Comparison of ENCODE assay signal across 1 cellular context in the genomic region with DNA sequence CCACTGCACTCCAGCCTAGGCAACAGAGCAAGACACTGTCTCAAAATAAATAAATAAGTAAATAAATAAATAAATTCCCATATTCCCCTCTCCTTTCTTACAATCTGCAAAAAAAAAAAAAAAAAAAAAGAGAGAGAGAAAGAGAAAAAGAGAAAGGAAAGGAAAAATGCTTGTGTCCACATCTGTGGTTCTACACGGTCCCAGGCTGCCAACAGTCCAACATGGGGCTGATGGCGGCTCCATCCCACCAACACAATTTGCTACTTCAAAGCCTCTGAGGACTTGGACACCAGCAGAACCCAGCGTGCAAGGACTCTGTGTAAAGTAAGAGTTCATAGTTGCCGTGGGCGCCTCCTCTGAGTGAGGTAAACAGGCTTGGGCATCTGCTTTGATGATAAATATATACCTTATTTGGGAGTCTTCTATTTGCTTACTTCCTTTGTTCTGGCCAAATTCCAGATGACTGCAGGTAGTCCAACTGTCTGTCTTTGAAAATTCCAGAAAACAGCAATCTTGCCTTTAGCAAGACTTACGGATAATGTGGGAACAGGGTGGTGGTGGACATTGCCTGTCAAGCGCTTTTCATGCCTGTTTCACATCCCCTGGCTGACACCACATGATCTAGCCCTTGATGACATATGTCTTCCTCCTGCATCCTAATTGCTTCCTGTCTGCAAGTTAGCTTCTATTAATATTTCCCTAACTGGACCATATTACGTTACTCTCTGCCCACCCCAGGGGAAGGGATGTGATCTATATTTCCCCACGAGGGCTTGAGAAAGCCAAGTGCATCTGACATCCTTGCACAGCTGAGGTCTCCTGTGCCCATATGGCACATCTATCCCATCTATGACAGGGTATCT.
TF ChIP-seq lines count a peak whose summit lies in the region.

No MANE protein-coding gene starts in this region.

TF ChIP-seq in HepG2, 621 proteins besides CTCF, POLR2A, EP300 and RAD21 (continued from another document and continues in another):
- TF ChIP-seq, protein P1, sequence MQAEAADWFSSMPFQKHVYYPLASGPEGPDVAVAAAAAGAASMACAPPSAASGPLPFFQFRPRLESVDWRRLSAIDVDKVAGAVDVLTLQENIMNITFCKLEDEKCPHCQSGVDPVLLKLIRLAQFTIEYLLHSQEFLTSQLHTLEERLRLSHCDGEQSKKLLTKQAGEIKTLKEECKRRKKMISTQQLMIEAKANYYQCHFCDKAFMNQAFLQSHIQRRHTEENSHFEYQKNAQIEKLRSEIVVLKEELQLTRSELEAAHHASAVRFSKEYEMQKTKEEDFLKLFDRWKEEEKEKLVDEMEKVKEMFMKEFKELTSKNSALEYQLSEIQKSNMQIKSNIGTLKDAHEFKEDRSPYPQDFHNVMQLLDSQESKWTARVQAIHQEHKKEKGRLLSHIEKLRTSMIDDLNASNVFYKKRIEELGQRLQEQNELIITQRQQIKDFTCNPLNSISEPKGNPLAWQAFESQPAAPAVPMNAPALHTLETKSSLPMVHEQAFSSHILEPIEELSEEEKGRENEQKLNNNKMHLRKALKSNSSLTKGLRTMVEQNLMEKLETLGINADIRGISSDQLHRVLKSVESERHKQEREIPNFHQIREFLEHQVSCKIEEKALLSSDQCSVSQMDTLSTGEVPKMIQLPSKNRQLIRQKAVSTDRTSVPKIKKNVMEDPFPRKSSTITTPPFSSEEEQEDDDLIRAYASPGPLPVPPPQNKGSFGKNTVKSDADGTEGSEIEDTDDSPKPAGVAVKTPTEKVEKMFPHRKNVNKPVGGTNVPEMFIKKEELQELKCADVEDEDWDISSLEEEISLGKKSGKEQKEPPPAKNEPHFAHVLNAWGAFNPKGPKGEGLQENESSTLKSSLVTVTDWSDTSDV (CRISPR knock-in tag; IDR thresholded peaks at IDR 0.05): no peak
- TF ChIP-seq ZNF24 (IDR thresholded peaks at IDR 0.05) (no peak), ZNF749 (CRISPR knock-in tag; IDR thresholded peaks at IDR 0.05; ENCODE audit: borderline replicate concordance) (peak; percentile 28; the same call in 1 of the 2 replicates), ZNF44 (CRISPR knock-in tag; IDR thresholded peaks at IDR 0.05) (no peak), JDP2 (CRISPR knock-in tag; IDR thresholded peaks at IDR 0.05; ENCODE audit: borderline replicate concordance) (no peak), ZNF441 (CRISPR knock-in tag; IDR thresholded peaks at IDR 0.05; ENCODE audit: borderline replicate concordance) (peak; percentile 37; the same call in 1 of the 2 replicates), TCF7L2 (IDR thresholded peaks at IDR 0.05; ENCODE audit: low read depth, low read length) (peak; percentile 75; the same call in 1 of the 2 replicates), MIER2 (CRISPR knock-in tag; IDR thresholded peaks at IDR 0.05) (peak; percentile 75; the same call in 1 of the 2 replicates), KLF13 (CRISPR knock-in tag; IDR thresholded peaks at IDR 0.05) (no peak), FOXA3 (CRISPR knock-in tag; IDR thresholded peaks at IDR 0.05) (peak; percentile 88), EHMT2 (IDR thresholded peaks at IDR 0.05; ENCODE audit: borderline replicate concordance, low read depth, low read length) (peak; percentile 82), ZNF549 (CRISPR knock-in tag; IDR thresholded peaks at IDR 0.05) (no peak), MATR3 (CRISPR knock-in tag; IDR thresholded peaks at IDR 0.05) (no peak), ZFX (CRISPR knock-in tag; IDR thresholded peaks at IDR 0.05; ENCODE audit: low read depth) (peak; percentile 21; the same call in 1 of the 2 replicates), IKZF1 (IDR thresholded peaks at IDR 0.05) (no peak), ZNF253 (CRISPR knock-in tag; IDR thresholded peaks at IDR 0.05; ENCODE audit: borderline replicate concordance) (no peak), SNAPC2 (CRISPR knock-in tag; IDR thresholded peaks at IDR 0.05) (no peak), SIX4 (CRISPR knock-in tag; IDR thresholded peaks at IDR 0.05) (no peak), ZBTB1 (CRISPR knock-in tag; IDR thresholded peaks at IDR 0.05; ENCODE audit: borderline replicate concordance) (no peak), HOXA9 (CRISPR knock-in tag; IDR thresholded peaks at IDR 0.05; ENCODE audit: borderline replicate concordance) (no peak), ZNF34 (CRISPR knock-in tag; IDR thresholded peaks at IDR 0.05; ENCODE audit: borderline replicate concordance) (no peak), MEIS1 (CRISPR knock-in tag; IDR thresholded peaks at IDR 0.05; ENCODE audit: borderline replicate concordance) (peak; percentile 65; the same call in 1 of the 2 replicates), DNMT3B (CRISPR knock-in tag; conservative IDR thresholded peaks at IDR 0.05) (peak; percentile 57; the same call in 1 of the 2 replicates), ZSCAN20 (CRISPR knock-in tag; IDR thresholded peaks at IDR 0.05; ENCODE audit: borderline replicate concordance) (no peak), HIVEP1 (CRISPR knock-in tag; IDR thresholded peaks at IDR 0.05) (no peak), SRF (IDR thresholded peaks at IDR 0.05; ENCODE audit: low read depth, low read length) (peak; percentile 99), ZIK1 (CRISPR knock-in tag; IDR thresholded peaks at IDR 0.05; ENCODE audit: borderline replicate concordance, low read depth) (0 out of 2 replicates have a peak, but pooled peaks have one; percentile 45), MYNN (CRISPR knock-in tag; IDR thresholded peaks at IDR 0.05; ENCODE audit: low read depth) (0 out of 2 replicates have a peak, but pooled peaks have one; percentile 86), PLRG1 (conservative IDR thresholded peaks at IDR 0.05) (no peak), NFE2L2 (IDR thresholded peaks at IDR 0.05; ENCODE audit: low read length) (no peak), MAFF (IDR thresholded peaks at IDR 0.05; ENCODE audit: low read depth, low read length) (no peak), GFI1 (CRISPR knock-in tag; IDR thresholded peaks at IDR 0.05; ENCODE audit: borderline replicate concordance) (0 out of 2 replicates have a peak, but pooled peaks have one; percentile 52), ZNF20 (CRISPR knock-in tag; IDR thresholded peaks at IDR 0.05) (no peak)
- TF ChIP-seq, protein P2, sequence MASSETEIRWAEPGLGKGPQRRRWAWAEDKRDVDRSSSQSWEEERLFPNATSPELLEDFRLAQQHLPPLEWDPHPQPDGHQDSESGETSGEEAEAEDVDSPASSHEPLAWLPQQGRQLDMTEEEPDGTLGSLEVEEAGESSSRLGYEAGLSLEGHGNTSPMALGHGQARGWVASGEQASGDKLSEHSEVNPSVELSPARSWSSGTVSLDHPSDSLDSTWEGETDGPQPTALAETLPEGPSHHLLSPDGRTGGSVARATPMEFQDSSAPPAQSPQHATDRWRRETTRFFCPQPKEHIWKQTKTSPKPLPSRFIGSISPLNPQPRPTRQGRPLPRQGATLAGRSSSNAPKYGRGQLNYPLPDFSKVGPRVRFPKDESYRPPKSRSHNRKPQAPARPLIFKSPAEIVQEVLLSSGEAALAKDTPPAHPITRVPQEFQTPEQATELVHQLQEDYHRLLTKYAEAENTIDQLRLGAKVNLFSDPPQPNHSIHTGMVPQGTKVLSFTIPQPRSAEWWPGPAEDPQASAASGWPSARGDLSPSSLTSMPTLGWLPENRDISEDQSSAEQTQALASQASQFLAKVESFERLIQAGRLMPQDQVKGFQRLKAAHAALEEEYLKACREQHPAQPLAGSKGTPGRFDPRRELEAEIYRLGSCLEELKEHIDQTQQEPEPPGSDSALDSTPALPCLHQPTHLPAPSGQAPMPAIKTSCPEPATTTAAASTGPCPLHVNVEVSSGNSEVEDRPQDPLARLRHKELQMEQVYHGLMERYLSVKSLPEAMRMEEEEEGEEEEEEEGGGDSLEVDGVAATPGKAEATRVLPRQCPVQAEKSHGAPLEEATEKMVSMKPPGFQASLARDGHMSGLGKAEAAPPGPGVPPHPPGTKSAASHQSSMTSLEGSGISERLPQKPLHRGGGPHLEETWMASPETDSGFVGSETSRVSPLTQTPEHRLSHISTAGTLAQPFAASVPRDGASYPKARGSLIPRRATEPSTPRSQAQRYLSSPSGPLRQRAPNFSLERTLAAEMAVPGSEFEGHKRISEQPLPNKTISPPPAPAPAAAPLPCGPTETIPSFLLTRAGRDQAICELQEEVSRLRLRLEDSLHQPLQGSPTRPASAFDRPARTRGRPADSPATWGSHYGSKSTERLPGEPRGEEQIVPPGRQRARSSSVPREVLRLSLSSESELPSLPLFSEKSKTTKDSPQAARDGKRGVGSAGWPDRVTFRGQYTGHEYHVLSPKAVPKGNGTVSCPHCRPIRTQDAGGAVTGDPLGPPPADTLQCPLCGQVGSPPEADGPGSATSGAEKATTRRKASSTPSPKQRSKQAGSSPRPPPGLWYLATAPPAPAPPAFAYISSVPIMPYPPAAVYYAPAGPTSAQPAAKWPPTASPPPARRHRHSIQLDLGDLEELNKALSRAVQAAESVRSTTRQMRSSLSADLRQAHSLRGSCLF (CRISPR knock-in tag; IDR thresholded peaks at IDR 0.05; ENCODE audit: borderline replicate concordance): no peak
- TF ChIP-seq, protein P3, sequence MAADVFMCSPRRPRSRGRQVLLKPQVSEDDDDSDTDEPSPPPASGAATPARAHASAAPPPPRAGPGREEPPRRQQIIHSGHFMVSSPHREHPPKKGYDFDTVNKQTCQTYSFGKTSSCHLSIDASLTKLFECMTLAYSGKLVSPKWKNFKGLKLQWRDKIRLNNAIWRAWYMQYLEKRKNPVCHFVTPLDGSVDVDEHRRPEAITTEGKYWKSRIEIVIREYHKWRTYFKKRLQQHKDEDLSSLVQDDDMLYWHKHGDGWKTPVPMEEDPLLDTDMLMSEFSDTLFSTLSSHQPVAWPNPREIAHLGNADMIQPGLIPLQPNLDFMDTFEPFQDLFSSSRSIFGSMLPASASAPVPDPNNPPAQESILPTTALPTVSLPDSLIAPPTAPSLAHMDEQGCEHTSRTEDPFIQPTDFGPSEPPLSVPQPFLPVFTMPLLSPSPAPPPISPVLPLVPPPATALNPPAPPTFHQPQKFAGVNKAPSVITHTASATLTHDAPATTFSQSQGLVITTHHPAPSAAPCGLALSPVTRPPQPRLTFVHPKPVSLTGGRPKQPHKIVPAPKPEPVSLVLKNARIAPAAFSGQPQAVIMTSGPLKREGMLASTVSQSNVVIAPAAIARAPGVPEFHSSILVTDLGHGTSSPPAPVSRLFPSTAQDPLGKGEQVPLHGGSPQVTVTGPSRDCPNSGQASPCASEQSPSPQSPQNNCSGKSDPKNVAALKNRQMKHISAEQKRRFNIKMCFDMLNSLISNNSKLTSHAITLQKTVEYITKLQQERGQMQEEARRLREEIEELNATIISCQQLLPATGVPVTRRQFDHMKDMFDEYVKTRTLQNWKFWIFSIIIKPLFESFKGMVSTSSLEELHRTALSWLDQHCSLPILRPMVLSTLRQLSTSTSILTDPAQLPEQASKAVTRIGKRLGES (CRISPR knock-in tag; IDR thresholded peaks at IDR 0.05; ENCODE audit: borderline replicate concordance): no peak
- TF ChIP-seq, protein P4, sequence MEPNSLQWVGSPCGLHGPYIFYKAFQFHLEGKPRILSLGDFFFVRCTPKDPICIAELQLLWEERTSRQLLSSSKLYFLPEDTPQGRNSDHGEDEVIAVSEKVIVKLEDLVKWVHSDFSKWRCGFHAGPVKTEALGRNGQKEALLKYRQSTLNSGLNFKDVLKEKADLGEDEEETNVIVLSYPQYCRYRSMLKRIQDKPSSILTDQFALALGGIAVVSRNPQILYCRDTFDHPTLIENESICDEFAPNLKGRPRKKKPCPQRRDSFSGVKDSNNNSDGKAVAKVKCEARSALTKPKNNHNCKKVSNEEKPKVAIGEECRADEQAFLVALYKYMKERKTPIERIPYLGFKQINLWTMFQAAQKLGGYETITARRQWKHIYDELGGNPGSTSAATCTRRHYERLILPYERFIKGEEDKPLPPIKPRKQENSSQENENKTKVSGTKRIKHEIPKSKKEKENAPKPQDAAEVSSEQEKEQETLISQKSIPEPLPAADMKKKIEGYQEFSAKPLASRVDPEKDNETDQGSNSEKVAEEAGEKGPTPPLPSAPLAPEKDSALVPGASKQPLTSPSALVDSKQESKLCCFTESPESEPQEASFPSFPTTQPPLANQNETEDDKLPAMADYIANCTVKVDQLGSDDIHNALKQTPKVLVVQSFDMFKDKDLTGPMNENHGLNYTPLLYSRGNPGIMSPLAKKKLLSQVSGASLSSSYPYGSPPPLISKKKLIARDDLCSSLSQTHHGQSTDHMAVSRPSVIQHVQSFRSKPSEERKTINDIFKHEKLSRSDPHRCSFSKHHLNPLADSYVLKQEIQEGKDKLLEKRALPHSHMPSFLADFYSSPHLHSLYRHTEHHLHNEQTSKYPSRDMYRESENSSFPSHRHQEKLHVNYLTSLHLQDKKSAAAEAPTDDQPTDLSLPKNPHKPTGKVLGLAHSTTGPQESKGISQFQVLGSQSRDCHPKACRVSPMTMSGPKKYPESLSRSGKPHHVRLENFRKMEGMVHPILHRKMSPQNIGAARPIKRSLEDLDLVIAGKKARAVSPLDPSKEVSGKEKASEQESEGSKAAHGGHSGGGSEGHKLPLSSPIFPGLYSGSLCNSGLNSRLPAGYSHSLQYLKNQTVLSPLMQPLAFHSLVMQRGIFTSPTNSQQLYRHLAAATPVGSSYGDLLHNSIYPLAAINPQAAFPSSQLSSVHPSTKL (CRISPR knock-in tag; IDR thresholded peaks at IDR 0.05): peak; percentile 88
- TF ChIP-seq, protein P5, sequence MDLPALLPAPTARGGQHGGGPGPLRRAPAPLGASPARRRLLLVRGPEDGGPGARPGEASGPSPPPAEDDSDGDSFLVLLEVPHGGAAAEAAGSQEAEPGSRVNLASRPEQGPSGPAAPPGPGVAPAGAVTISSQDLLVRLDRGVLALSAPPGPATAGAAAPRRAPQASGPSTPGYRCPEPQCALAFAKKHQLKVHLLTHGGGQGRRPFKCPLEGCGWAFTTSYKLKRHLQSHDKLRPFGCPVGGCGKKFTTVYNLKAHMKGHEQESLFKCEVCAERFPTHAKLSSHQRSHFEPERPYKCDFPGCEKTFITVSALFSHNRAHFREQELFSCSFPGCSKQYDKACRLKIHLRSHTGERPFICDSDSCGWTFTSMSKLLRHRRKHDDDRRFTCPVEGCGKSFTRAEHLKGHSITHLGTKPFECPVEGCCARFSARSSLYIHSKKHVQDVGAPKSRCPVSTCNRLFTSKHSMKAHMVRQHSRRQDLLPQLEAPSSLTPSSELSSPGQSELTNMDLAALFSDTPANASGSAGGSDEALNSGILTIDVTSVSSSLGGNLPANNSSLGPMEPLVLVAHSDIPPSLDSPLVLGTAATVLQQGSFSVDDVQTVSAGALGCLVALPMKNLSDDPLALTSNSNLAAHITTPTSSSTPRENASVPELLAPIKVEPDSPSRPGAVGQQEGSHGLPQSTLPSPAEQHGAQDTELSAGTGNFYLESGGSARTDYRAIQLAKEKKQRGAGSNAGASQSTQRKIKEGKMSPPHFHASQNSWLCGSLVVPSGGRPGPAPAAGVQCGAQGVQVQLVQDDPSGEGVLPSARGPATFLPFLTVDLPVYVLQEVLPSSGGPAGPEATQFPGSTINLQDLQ (CRISPR knock-in tag; IDR thresholded peaks at IDR 0.05): no peak; the same call in 1 of the 2 replicates
